10 cellular contexts compared by ENCODE assay signal in the genomic region with DNA sequence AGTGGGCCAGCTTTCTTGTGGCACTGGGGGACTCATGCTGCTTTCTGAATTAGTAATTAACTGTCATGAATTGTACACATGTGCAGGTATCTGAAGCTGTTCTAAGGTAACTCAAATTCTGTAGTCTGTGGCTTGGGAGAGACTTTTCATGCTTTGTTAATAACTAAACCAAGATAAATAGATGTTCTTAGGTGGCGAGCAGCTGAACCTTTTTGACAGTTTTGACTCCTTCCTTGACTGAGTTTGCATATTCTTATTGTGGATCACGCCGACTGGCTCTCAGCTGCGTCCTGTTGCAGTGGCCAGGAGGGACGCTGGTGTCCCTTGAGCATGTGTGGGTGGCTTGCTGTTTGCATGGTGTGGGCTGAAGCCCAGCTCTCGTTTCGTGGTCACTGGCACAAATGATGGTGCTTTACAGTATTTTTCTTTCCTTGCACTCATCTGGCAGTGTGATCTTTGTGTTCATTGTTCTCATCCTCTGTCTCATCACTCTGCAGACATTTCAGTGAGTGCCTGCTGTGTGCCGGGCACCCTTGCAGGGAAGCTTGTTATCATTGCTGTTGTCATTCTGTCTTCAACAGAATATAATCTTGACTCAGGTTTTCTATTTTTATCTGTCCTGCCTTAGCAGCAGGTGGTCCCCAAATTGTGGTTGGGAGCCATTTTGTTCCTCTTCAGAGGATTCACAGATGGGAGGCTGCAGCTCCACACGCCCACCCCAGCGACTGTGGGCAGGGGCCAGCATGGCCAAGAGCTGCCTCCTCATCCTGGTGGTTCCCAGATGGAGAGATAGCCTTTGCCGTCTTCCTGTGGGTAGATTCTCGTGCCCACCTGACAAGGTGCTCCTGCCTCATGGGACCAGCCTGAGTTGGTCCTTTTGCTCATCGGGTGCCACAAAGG. TPM values are rescaled to one million over a fixed set of nuclear protein-coding genes. Genes with fewer than 3 reads are reported as not detected.
DNase-seq lines count a peak whose midpoint lies in the region; ATAC-seq and TF ChIP-seq lines count a peak whose summit lies in the region.
"Had no signal": no experiment of that assay in that cellular context is flagged by ENCODE, and none has a peak within 500 bp of the region (broad histone marks: within the 10 kb centered on the region; RNA-seq: fewer than 3 reads in every experiment).

No MANE protein-coding gene starts in this region.

- no peak overlapping the region for H3K4me3 ChIP-seq in right atrium auricular region

- peaks cover 0 to 29% of the 10 kb centered on the region in 2 donors for H3K4me1 ChIP-seq in right atrium auricular region

- no peaks in the 10 kb centered on the region for H3K4me1 Mint-ChIP-seq in mesothelial cell of epicardium

- no peaks in the 10 kb centered on the region for H3K27me3 ChIP-seq in right atrium auricular region

- H3K36me3 Mint-ChIP-seq in mesothelial cell of epicardium, result no peaks in the 10 kb centered on the region

- no peaks in the 10 kb centered on the region for H3K9me3 ChIP-seq in right atrium auricular region

- no peak overlapping the region for H3K27ac Mint-ChIP-seq in mesothelial cell of epicardium

- DNase-seq in smooth muscle cell of the brain vasculature (ENCODE audit: low read depth, low spot score), result peak; percentile 57
- no peak for DNase-seq in superior temporal gyrus (ENCODE audit: extremely low spot score)
- DNase-seq in mesothelial cell of epicardium (ENCODE audit: low spot score in 2 of 2, unreplicated experiment in 2 of 2), result no peak
- no peak for DNase-seq in central memory CD4-positive, alpha-beta T cell
- no peak for DNase-seq in right atrium auricular region (ENCODE audit: low spot score)
- DNase-seq: midbrain, T-helper 1 cell had no signal

- TF ChIP-seq CTCF in mesothelial cell of epicardium (IDR thresholded peaks at IDR 0.05; ENCODE audit: unreplicated experiment), result no peak
- TF ChIP-seq CTCF in right atrium auricular region (IDR thresholded peaks at IDR 0.05), result no peak

- peak; percentile 46 for ATAC-seq in GM18870 (IDR thresholded peaks at IDR 0.05; ENCODE audit: unreplicated experiment)
- ATAC-seq in GM21723 (IDR thresholded peaks at IDR 0.05; ENCODE audit: unreplicated experiment), result peak; percentile 45
- ATAC-seq in HG03442 (IDR thresholded peaks at IDR 0.05; ENCODE audit: unreplicated experiment), result peak; percentile 35

- no peaks in the 10 kb centered on the region for H3K27me3 Mint-ChIP-seq in mesothelial cell of epicardium (ENCODE audit: low read depth)

- H3K9me3 Mint-ChIP-seq in mesothelial cell of epicardium, result peaks cover 10% of the 10 kb centered on the region

- no peak overlapping the region for H3K4me3 Mint-ChIP-seq in mesothelial cell of epicardium

- no peaks in the 10 kb centered on the region for H3K36me3 ChIP-seq in right atrium auricular region

- no peak overlapping the region for H3K27ac ChIP-seq in right atrium auricular region

RNA-seq across cellular contexts. Expression of a gene that starts 39.6 kb away (rescaled TPM):
- total RNA-seq in mesothelial cell of epicardium (29.9 to 32.0 TPM (median 30.9 TPM) in 3 replicates), right atrium auricular region (10 to 100 TPM; 45.1 to 54.1 TPM)

RNA-seq across cellular contexts. Expression of a gene that starts 59.7 kb away (rescaled TPM):
- total RNA-seq in mesothelial cell of epicardium, result 0.11 TPM in 1 of 3 replicates, not detected in the others
- total RNA-seq in right atrium auricular region, result 1 to 10 TPM in 1 of 2 donors, under 1 TPM in 1; 0.15 to 1.1 TPM
